ENCODE assay signal across 8 cellular contexts in genomic region chr19:9323919-9324583, GRCh38. TPM values are rescaled to one million over a fixed set of nuclear protein-coding genes. Genes with fewer than 3 reads are reported as not detected.
DNase-seq lines count a peak whose midpoint lies in the region; ATAC-seq and TF ChIP-seq lines count a peak whose summit lies in the region.

Gene ZNF559 (plus strand): TSS chr19:9324179. CDS start chr19:9338550, 14,371 bp downstream.

- peak within 1 kb of the TSS; percentile 90 to 96 (median 95) for H3K4me3 Mint-ChIP-seq in CD8-positive, alpha-beta memory T cell
- H3K4me3 Mint-ChIP-seq in activated CD8-positive, alpha-beta T cell treated with anti-CD3 and anti-CD28 coated beads for 36 hours: peak within 1 kb of the TSS; percentile 91

- TF ChIP-seq CTCF in activated CD8-positive, alpha-beta T cell treated with anti-CD3 and anti-CD28 coated beads for 36 hours (IDR thresholded peaks at IDR 0.05): no peak

- no peaks in the 10 kb centered on the region for H3K27me3 ChIP-seq in CD8-positive, alpha-beta memory T cell (ENCODE audit: insufficient read depth, low read length, poor library complexity, severe bottlenecking)
- no peaks in the 10 kb centered on the region for H3K27me3 ChIP-seq in ectodermal cell (ENCODE audit: control insufficient read depth, insufficient read depth, low read length, poor library complexity, severe bottlenecking)

- WGBS in ectodermal cell, 2 experiments: 4% methylated on average over 48 of the region's 48 CpGs

- CTCF ChIA-PET in CD8-positive, alpha-beta memory T cell (lab: Charles Lee): interaction anchor here (1.0 to 1.4 kb wide), 3 partner anchors 12 to 298 kb away, joined by 3 to 20 read pairs (median 6); partner anchors contain the start of gene ZNF266
- CTCF ChIA-PET in activated CD8-positive, alpha-beta T cell treated with anti-CD3 and anti-CD28 coated beads for 36 hours (lab: Charles Lee): interaction anchor here (0.5 to 2.8 kb wide), 3 partner anchors 14 to 221 kb away, joined by 3 to 14 read pairs (median 4); partner anchors contain the start of gene ZNF699

- POLR2A ChIA-PET in CD8-positive, alpha-beta memory T cell (lab: Charles Lee): interaction anchor here (0.7 to 1.9 kb wide), 4 partner anchors 14 to 495 kb away, joined by 3 to 14 read pairs (median 4); partner anchors contain the start of genes FBXL12, ZNF561 and ZNF699
- POLR2A ChIA-PET in activated CD8-positive, alpha-beta T cell treated with anti-CD3 and anti-CD28 coated beads for 36 hours (lab: Charles Lee): interaction anchor here (0.9 to 1.2 kb wide), 3 partner anchors 10 to 258 kb away, joined by 3 read pairs; no protein-coding TSS in a partner anchor

- ATAC-seq in GM19452 (IDR thresholded peaks at IDR 0.05; ENCODE audit: unreplicated experiment): peak; percentile 98
- ATAC-seq in activated CD8-positive, alpha-beta T cell treated with anti-CD3 and anti-CD28 coated beads for 36 hours: peak; percentile 97

- peaks cover 16% of the 10 kb centered on the region for H3K9me3 ChIP-seq in CD8-positive, alpha-beta memory T cell (ENCODE audit: low read length)
- H3K9me3 ChIP-seq in ectodermal cell (ENCODE audit: control insufficient read depth, low read length): peaks cover 12% of the 10 kb centered on the region

- H3K4me1 Mint-ChIP-seq in CD8-positive, alpha-beta memory T cell: peaks cover 31 to 48% (median 47%) of the 10 kb centered on the region in 3 donors
- peaks cover 26% of the 10 kb centered on the region for H3K4me1 Mint-ChIP-seq in activated CD8-positive, alpha-beta T cell treated with anti-CD3 and anti-CD28 coated beads for 36 hours (ENCODE audit: low read depth)

- H3K27ac Mint-ChIP-seq in CD8-positive, alpha-beta memory T cell: peak within 1 kb of the TSS; percentile 87 to 97 (median 94)
- peak within 1 kb of the TSS; percentile 97 for H3K27ac Mint-ChIP-seq in activated CD8-positive, alpha-beta T cell treated with anti-CD3 and anti-CD28 coated beads for 36 hours

- H3K27me3 Mint-ChIP-seq in CD8-positive, alpha-beta memory T cell: peaks cover 0 to 2% of the 10 kb centered on the region in 2 donors
- H3K27me3 Mint-ChIP-seq in activated CD8-positive, alpha-beta T cell treated with anti-CD3 and anti-CD28 coated beads for 36 hours: no peaks in the 10 kb centered on the region

- intact Hi-C loops in activated CD8-positive, alpha-beta T cell treated with anti-CD3 and anti-CD28 coated beads for 36 hours (cut with micrococcal nuclease): no loop called here

- peaks cover 12% of the 10 kb centered on the region for H3K4me1 ChIP-seq in CD8-positive, alpha-beta memory T cell (ENCODE audit: insufficient read depth, low read length)
- H3K4me1 ChIP-seq in ectodermal cell (ENCODE audit: control insufficient read depth, insufficient read depth, low read length): no peaks in the 10 kb centered on the region

- peaks cover 10 to 48% (median 36%) of the 10 kb centered on the region in 5 donors for H3K9me3 Mint-ChIP-seq in CD8-positive, alpha-beta memory T cell
- H3K9me3 Mint-ChIP-seq in activated CD8-positive, alpha-beta T cell treated with anti-CD3 and anti-CD28 coated beads for 36 hours: peaks cover 32% of the 10 kb centered on the region

- peaks cover 6% of the 10 kb centered on the region for H3K36me3 ChIP-seq in CD8-positive, alpha-beta memory T cell (ENCODE audit: insufficient read depth, low read length)
- H3K36me3 ChIP-seq in ectodermal cell (ENCODE audit: control insufficient read depth, insufficient read depth, low read length): peaks cover 6% of the 10 kb centered on the region

- peaks cover 15 to 45% (median 35%) of the 10 kb centered on the region in 3 donors for H3K36me3 Mint-ChIP-seq in CD8-positive, alpha-beta memory T cell
- peaks cover 42% of the 10 kb centered on the region for H3K36me3 Mint-ChIP-seq in activated CD8-positive, alpha-beta T cell treated with anti-CD3 and anti-CD28 coated beads for 36 hours (ENCODE audit: low read depth)

- peak; percentile 96 to 98 (median 97) for DNase-seq in CD8-positive, alpha-beta memory T cell
- DNase-seq in HK-2 (ENCODE audit: unreplicated experiment): peak; percentile 97
- DNase-seq in NCI-H82 treated with DMSO at 0.1 percent for 48 hours (lab: John Stamatoyannopoulos, UW; ENCODE audit: unreplicated experiment): peak; percentile 89
- peak; percentile 96 for DNase-seq in activated CD8-positive, alpha-beta T cell treated with anti-CD3 and anti-CD28 coated beads for 36 hours
- peak; percentile 97 to 98 for DNase-seq in lung microvascular endothelial cell (ENCODE audit: low read depth in 2 of 2)
- peak; percentile 93 to 96 (median 95) for DNase-seq in stimulated activated CD4-positive, alpha-beta T cell treated with anti-CD3 and anti-CD28 coated beads, TNF-alpha, amount 100 ng/mL, for 4 hours (ENCODE audit: low read depth in 3 of 3)

- peak within 1 kb of the TSS; percentile 67 for H3K4me3 ChIP-seq in CD8-positive, alpha-beta memory T cell (ENCODE audit: low read length)
- H3K4me3 ChIP-seq in ectodermal cell (ENCODE audit: insufficient read depth, low read depth, low read length): peak within 1 kb of the TSS; percentile 71

- H3K27ac ChIP-seq in CD8-positive, alpha-beta memory T cell (ENCODE audit: low read depth, low read length): peak within 1 kb of the TSS; percentile 83
- peak within 1 kb of the TSS; percentile 70 for H3K27ac ChIP-seq in ectodermal cell (ENCODE audit: insufficient read depth, low read depth, low read length, poor library complexity, severe bottlenecking)

RNA-seq across cellular contexts. Expression of gene ZNF559, which starts in this region (rescaled TPM):
- total RNA-seq in CD8-positive, alpha-beta memory T cell: 10 to 100 TPM; 14.2 to 17.3 TPM
- polyA plus RNA-seq in CD8-positive, alpha-beta memory T cell: 36.2 TPM
- total RNA-seq in activated CD8-positive, alpha-beta T cell treated with anti-CD3 and anti-CD28 coated beads for 36 hours: 10 to 100 TPM; 12.9 to 15.8 TPM
- polyA plus RNA-seq in ectodermal cell (2013, experiment 1 of 4): 24.7 TPM
- polyA plus RNA-seq in ectodermal cell (2013, experiment 2 of 4): 34.9 TPM
- polyA plus RNA-seq in ectodermal cell (2013, experiment 3 of 4): 31.8 TPM
- 27.5 TPM for polyA plus RNA-seq in ectodermal cell (2013, experiment 4 of 4)
- 7.4 and 8.3 TPM in 2 replicates for total RNA-seq in lung microvascular endothelial cell

Comparison
In these comparisons a context has a peak if more than half of its experiments do, and no peak if none do; other contexts are left out.
1. Peak in every context shown above with its lines: DNase-seq, ATAC-seq, H3K4me3 ChIP-seq and H3K27ac ChIP-seq.